21 cellular contexts compared by ENCODE assay signal in the genomic region with DNA sequence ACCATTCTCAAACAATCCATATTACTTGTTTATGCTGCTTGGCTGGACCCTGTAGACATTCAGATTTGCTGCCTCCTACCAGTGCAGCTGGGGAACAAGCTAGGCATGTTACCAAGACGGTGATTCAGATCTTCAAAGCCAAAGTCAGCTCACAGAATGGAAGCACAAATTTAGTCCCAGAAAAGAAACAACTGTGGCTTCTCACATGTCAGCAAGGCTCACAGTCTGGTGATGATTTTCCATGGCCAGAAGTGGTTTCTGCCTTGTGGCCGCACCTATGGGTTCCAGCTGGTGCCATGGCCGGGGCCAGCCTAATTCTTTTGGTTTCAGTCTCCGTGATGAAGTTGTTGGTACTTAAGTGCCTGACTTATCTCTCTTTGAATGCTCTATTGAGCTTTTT.
A peak's percentile ranks its signal among the peaks of the same experiment; 100 is the strongest.
DNase-seq lines count a peak whose midpoint lies in the region; ATAC-seq, FAIRE-seq and TF ChIP-seq lines count a peak whose summit lies in the region.
"Had no signal": no experiment of that assay in that cellular context is flagged by ENCODE, and none has a peak within 500 bp of the region (broad histone marks: within the 10 kb centered on the region; RNA-seq: fewer than 3 reads in every experiment).

No MANE protein-coding gene starts in this region.

- H3K36me3 ChIP-seq in pancreas (no peaks in the 10 kb centered on the region), upper lobe of right lung (no peaks in the 10 kb centered on the region), vagina (no peaks in the 10 kb centered on the region)
- H3K36me3 ChIP-seq: suprapubic skin had no signal

- no peak overlapping the region for H3K4me3 ChIP-seq in pancreas
- H3K4me3 ChIP-seq in upper lobe of right lung: no peak overlapping the region
- no peak overlapping the region for H3K4me3 ChIP-seq in vagina
- H3K4me3 ChIP-seq: SK-N-MC, suprapubic skin had no signal

- H3K9me3 ChIP-seq in pancreas (no peaks in the 10 kb centered on the region), upper lobe of right lung (no peaks in the 10 kb centered on the region), vagina (no peaks in the 10 kb centered on the region)
- H3K9me3 ChIP-seq: suprapubic skin had no signal

- ATAC-seq in pancreas (no peak), upper lobe of right lung (no peak)
- ATAC-seq: right cardiac atrium had no signal

- no peak for TF ChIP-seq POLR2A in vagina (IDR thresholded peaks at IDR 0.05)

- DNase-seq in GM03348 (ENCODE audit: low spot score): peak; percentile 40
- DNase-seq in H4 (ENCODE audit: low spot score): peak; percentile 36
- peak; percentile 50 for DNase-seq in middle frontal gyrus (ENCODE audit: extremely low spot score, low spot score)
- DNase-seq in pancreas: no peak
- no peak for DNase-seq in upper lobe of right lung
- no peak for DNase-seq in NCI-H1930 (lab: John Stamatoyannopoulos, UW)
- DNase-seq in vagina (ENCODE audit: extremely low spot score in 2 of 2): no peak
- DNase-seq: activated CD4-positive, alpha-beta T cell treated with anti-CD3 and anti-CD28 coated beads for 1 hour; activated CD8-positive, alpha-beta memory T cell treated with anti-CD3 and anti-CD28 coated beads, Interleukin-2, amount 50 U/mL, for 48 hours; activated naive CD4-positive, alpha-beta T cell treated with Interleukin-2 at 50 U/mL for 16 hours; erythroblast; GDM1; kidney; mesenchymal stem cell; NCI-H524 treated with DMSO at 0.1 percent for 48 hours; OCI-M1; right cardiac atrium had no signal

- intact Hi-C loops in pancreas (cut with DNase I): no loop called here
- intact Hi-C loops in upper lobe of right lung (cut with DNase I): no loop called here
- intact Hi-C loops in vagina (cut with DNase I): no loop called here

- no peak for TF ChIP-seq CTCF in pancreas (IDR thresholded peaks at IDR 0.05)
- no peak for TF ChIP-seq CTCF in upper lobe of right lung (IDR thresholded peaks at IDR 0.05)
- no peak for TF ChIP-seq CTCF in vagina (IDR thresholded peaks at IDR 0.05)

- H3K27ac ChIP-seq in angular gyrus (ENCODE audit: low read depth, low read length): peak overlapping the region; percentile 22
- no peak overlapping the region for H3K27ac ChIP-seq in pancreas
- no peak overlapping the region for H3K27ac ChIP-seq in upper lobe of right lung
- H3K27ac ChIP-seq in vagina: no peak overlapping the region
- H3K27ac ChIP-seq: SK-N-MC, suprapubic skin had no signal

- H3K27me3 ChIP-seq in pancreas: no peaks in the 10 kb centered on the region
- H3K27me3 ChIP-seq in upper lobe of right lung: no peaks in the 10 kb centered on the region
- H3K27me3 ChIP-seq in vagina: no peaks in the 10 kb centered on the region
- H3K27me3 ChIP-seq: suprapubic skin had no signal

- 69 to 77% methylated on average over 4 of the region's 4 CpGs for WGBS in pancreas, 2 donors

- FAIRE-seq in pancreas (lab: Jason Lieb, UNC): no peak
- FAIRE-seq: GM18507, kidney had no signal

- H3K4me1 ChIP-seq in pancreas (no peaks in the 10 kb centered on the region), upper lobe of right lung (no peaks in the 10 kb centered on the region), vagina (no peaks in the 10 kb centered on the region)
- H3K4me1 ChIP-seq: suprapubic skin had no signal

Comparison
In these comparisons a context has a peak if more than half of its experiments do, and no peak if none do; other contexts are left out.
1. DNase-seq: peak in GM03348 (single experiment), H4 (single experiment) and middle frontal gyrus (single experiment); none in pancreas (0 of 6), upper lobe of right lung (single experiment), NCI-H1930 (0 of 2) and vagina (0 of 2).